11 cellular contexts compared by ENCODE assay signal in the genomic region with DNA sequence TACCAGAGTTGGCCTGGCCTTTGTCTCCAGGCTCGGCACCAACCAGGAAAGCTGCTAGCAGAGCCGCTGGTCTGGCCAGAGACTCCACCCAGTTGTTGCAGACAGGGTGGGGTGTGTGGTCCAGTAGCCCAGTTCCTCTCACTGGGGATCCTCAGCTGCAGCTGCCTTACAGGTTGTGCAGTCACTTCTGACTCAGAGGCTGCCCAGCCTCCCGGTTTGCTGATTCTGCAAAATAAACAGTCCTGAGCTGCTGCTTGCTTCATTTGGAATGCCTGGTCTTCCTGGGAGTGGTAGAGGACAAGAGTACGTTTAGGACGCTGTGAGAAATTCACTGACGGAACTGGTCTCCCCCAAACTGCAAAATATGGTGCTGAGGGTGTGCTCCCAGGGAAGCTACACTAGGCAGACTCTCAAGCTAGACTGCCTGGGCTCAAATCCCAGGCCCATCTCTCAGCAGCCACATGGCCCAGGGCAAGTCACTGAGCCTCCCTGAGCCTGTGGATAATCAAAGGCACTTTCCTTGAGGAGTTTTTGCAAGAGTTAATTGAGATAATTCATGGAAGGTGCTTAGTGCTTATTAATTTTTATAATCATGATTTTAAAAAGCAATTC.
DNase-seq lines count a peak whose midpoint lies in the region; ATAC-seq, FAIRE-seq and TF ChIP-seq lines count a peak whose summit lies in the region.
"Had no signal": no experiment of that assay in that cellular context is flagged by ENCODE, and none has a peak within 500 bp of the region (broad histone marks: within the 10 kb centered on the region; RNA-seq: fewer than 3 reads in every experiment).

No MANE protein-coding gene starts in this region.

- no peaks in the 10 kb centered on the region for H3K27me3 Mint-ChIP-seq in activated CD4-positive, alpha-beta T cell treated with anti-CD3 and anti-CD28 coated beads for 36 hours

- TF ChIP-seq POLR2A in HepG2 (IDR thresholded peaks at IDR 0.05; ENCODE audit: insufficient read depth in 1 of 2, low read depth in 2 of 2, low read length in 2 of 2) (no peak), right lobe of liver (IDR thresholded peaks at IDR 0.05) (no peak)

- TF ChIP-seq CTCF in HepG2 (CRISPR knock-in tag; IDR thresholded peaks at IDR 0.05) (no peak), right lobe of liver (IDR thresholded peaks at IDR 0.05) (no peak), foreskin keratinocyte (conservative IDR thresholded peaks at IDR 0.05) (no peak)

- ATAC-seq in HepG2 (peak; percentile 45), right lobe of liver (no peak), foreskin keratinocyte (peak; percentile 97), HG02885 (IDR thresholded peaks at IDR 0.05; ENCODE audit: poor library complexity, unreplicated experiment) (no peak), GM21381 (IDR thresholded peaks at IDR 0.05; ENCODE audit: unreplicated experiment) (no peak)
- no peak for ATAC-seq in activated CD4-positive, alpha-beta T cell treated with anti-CD3 and anti-CD28 coated beads for 36 hours
- ATAC-seq: activated naive CD4-positive, alpha-beta T cell treated with anti-CD3 and anti-CD28 coated beads, Interleukin-2, amount 50 U/mL, for 72 hours; gastrocnemius medialis; upper lobe of right lung had no signal

- H3K4me3 ChIP-seq in HepG2 (replicated peaks in 1 of 3; ENCODE audit: insufficient read depth in 1 of 3, low read depth in 2 of 3, low read length in 3 of 3) (no peak overlapping the region), right lobe of liver (no peak overlapping the region)
- H3K4me3 ChIP-seq: gastrocnemius medialis, upper lobe of right lung had no signal

- H3K27me3 ChIP-seq in HepG2 (ENCODE audit: control insufficient read depth in 1 of 2, insufficient read depth in 2 of 2, low read length in 2 of 2) (peaks cover 2 to 38% of the 10 kb centered on the region in 2 experiments), right lobe of liver (no peaks in the 10 kb centered on the region), foreskin keratinocyte (no peaks in the 10 kb centered on the region)
- H3K27me3 ChIP-seq: gastrocnemius medialis, upper lobe of right lung had no signal

- no peak overlapping the region for H3K9ac ChIP-seq in HepG2 (ENCODE audit: insufficient read depth, low read depth, low read length)

- no peaks in the 10 kb centered on the region for H3K36me3 Mint-ChIP-seq in activated CD4-positive, alpha-beta T cell treated with anti-CD3 and anti-CD28 coated beads for 36 hours (ENCODE audit: low read depth)
- H3K36me3 Mint-ChIP-seq: activated naive CD4-positive, alpha-beta T cell treated with anti-CD3 and anti-CD28 coated beads, Interleukin-2, amount 50 U/mL, for 72 hours had no signal

- no peak for TF ChIP-seq EP300 in HepG2 (IDR thresholded peaks at IDR 0.05; ENCODE audit: low read depth in 2 of 2, low read length in 2 of 2)
- TF ChIP-seq EP300 in HepG2 (CRISPR knock-in tag; IDR thresholded peaks at IDR 0.05; ENCODE audit: borderline replicate concordance): no peak

- H2AFZ ChIP-seq in HepG2 (ENCODE audit: low read length): no peak overlapping the region

- no peaks in the 10 kb centered on the region for H3K9me3 Mint-ChIP-seq in activated CD4-positive, alpha-beta T cell treated with anti-CD3 and anti-CD28 coated beads for 36 hours (ENCODE audit: low read depth)

- in situ Hi-C loops in HepG2 (cut with HindIII; ENCODE audit: extremely low pct_ligation_motif_present, low pct_unique_long_range_greater_than_20kb): no loop called here

- whole genome bisulfite sequencing in HepG2 (ENCODE audit: low lambda C conversion rate): 2% methylated on average over 6 of the region's 6 CpGs
- 30% methylated on average over 4 of the region's 6 CpGs for WGBS in right lobe of liver (ENCODE audit: insufficient coverage, low coverage, low lambda C conversion rate, missing lambda C conversion rate)

- no peak overlapping the region for H3K27ac Mint-ChIP-seq in activated CD4-positive, alpha-beta T cell treated with anti-CD3 and anti-CD28 coated beads for 36 hours
- H3K27ac Mint-ChIP-seq: activated naive CD4-positive, alpha-beta T cell treated with anti-CD3 and anti-CD28 coated beads, Interleukin-2, amount 50 U/mL, for 72 hours had no signal

- H3K4me2 ChIP-seq in HepG2 (ENCODE audit: low read depth, low read length): no peak overlapping the region

- no peaks in the 10 kb centered on the region for H4K20me1 ChIP-seq in HepG2 (ENCODE audit: insufficient read depth, low read length)

- H3K9me3 ChIP-seq in HepG2 (ENCODE audit: low read length) (no peaks in the 10 kb centered on the region), right lobe of liver (no peaks in the 10 kb centered on the region)
- H3K9me3 ChIP-seq: gastrocnemius medialis, upper lobe of right lung had no signal

- no peak overlapping the region for H3K4me3 Mint-ChIP-seq in activated CD4-positive, alpha-beta T cell treated with anti-CD3 and anti-CD28 coated beads for 36 hours

- CTCF ChIA-PET in HepG2 (lab: Yijun Ruan, JAX; ENCODE audit: low intra/inter-chr PET ratio, low total read pairs): no interaction called here
- CTCF ChIA-PET in activated CD4-positive, alpha-beta T cell treated with anti-CD3 and anti-CD28 coated beads for 36 hours (lab: Charles Lee): no interaction called here

- no peaks in the 10 kb centered on the region for H3K4me1 ChIP-seq in HepG2 (ENCODE audit: insufficient read depth, low read length)
- H3K4me1 ChIP-seq in right lobe of liver: no peaks in the 10 kb centered on the region
- no peaks in the 10 kb centered on the region for H3K4me1 ChIP-seq in foreskin keratinocyte
- H3K4me1 ChIP-seq: gastrocnemius medialis, upper lobe of right lung had no signal

- H3K79me2 ChIP-seq in HepG2 (ENCODE audit: insufficient read depth, low read length): no peaks in the 10 kb centered on the region

- no TSS peak for BruUV-seq in HepG2 (replicated peaks; lab: Mats Ljungman, UMichigan)

- no peaks in the 10 kb centered on the region for H3K4me1 Mint-ChIP-seq in activated CD4-positive, alpha-beta T cell treated with anti-CD3 and anti-CD28 coated beads for 36 hours

- intact Hi-C loops in HepG2 (cut with micrococcal nuclease; ENCODE audit: unreplicated experiment) (no loop called here), right lobe of liver (cut with DNase I) (no loop called here)
- intact Hi-C loops in activated CD4-positive, alpha-beta T cell treated with anti-CD3 and anti-CD28 coated beads for 36 hours (cut with DNase I, micrococcal nuclease): no loop called here

- no peak for TF ChIP-seq RAD21 in HepG2 (CRISPR knock-in tag; IDR thresholded peaks at IDR 0.05)

- no peak for FAIRE-seq in HepG2 (lab: Jason Lieb, UNC)

- DNase-seq in HepG2 (ENCODE audit: low spot score) (no peak), right lobe of liver (no peak), SW480 (ENCODE audit: low spot score) (peak; percentile 64), foreskin keratinocyte (peak; percentile 70 to 84), NCI-H1105 (lab: John Stamatoyannopoulos, UW) (no peak)
- DNase-seq in activated CD4-positive, alpha-beta T cell treated with anti-CD3 and anti-CD28 coated beads for 36 hours: no peak
- DNase-seq: gastrocnemius medialis, upper lobe of right lung had no signal

- POLR2A ChIA-PET in HepG2 (lab: Yijun Ruan, JAX): no interaction called here
- POLR2A ChIA-PET in activated CD4-positive, alpha-beta T cell treated with anti-CD3 and anti-CD28 coated beads for 36 hours (lab: Charles Lee): no interaction called here

- H3K36me3 ChIP-seq in HepG2 (replicated peaks in 1 of 2; ENCODE audit: control insufficient read depth in 1 of 2, insufficient read depth in 2 of 2, low read length in 2 of 2): no peaks in the 10 kb centered on the region
- no peaks in the 10 kb centered on the region for H3K36me3 ChIP-seq in right lobe of liver
- H3K36me3 ChIP-seq: gastrocnemius medialis, upper lobe of right lung had no signal

- H3K27ac ChIP-seq in HepG2 (ENCODE audit: extremely low read length, insufficient read depth, low read length): no peak overlapping the region
- H3K27ac ChIP-seq in right lobe of liver: no peak overlapping the region
- no peak overlapping the region for H3K27ac ChIP-seq in foreskin keratinocyte
- H3K27ac ChIP-seq: gastrocnemius medialis, upper lobe of right lung had no signal

TF ChIP-seq in HepG2, 621 proteins besides CTCF, POLR2A, EP300 and RAD21:
- TF ChIP-seq TBX3 (IDR thresholded peaks at IDR 0.05; ENCODE audit: borderline replicate concordance) (no peak), MAFF (IDR thresholded peaks at IDR 0.05; ENCODE audit: low read depth, low read length) (peak; percentile 95), RFX5 (IDR thresholded peaks at IDR 0.05; ENCODE audit: low read depth, low read length) (0 out of 2 replicates have a peak, but pooled peaks have one; percentile 15), MAFK (conservative IDR thresholded peaks at IDR 0.05 in 1 of 2, IDR thresholded peaks at IDR 0.05 in 1 of 2; ENCODE audit: low read length in 2 of 2) (peak; percentile 97 to 98), MAFG (CRISPR knock-in tag; IDR thresholded peaks at IDR 0.05) (peak; percentile 60)
TF ChIP-seq in HepG2: peak in this region for 4.

Comparison
In these comparisons a context has a peak if more than half of its experiments do, and no peak if none do; other contexts are left out.
1. ATAC-seq: peak in HepG2 (single experiment) and foreskin keratinocyte (single experiment); none in right lobe of liver (0 of 4), HG02885 (single experiment), activated CD4-positive, alpha-beta T cell treated with anti-CD3 and anti-CD28 coated beads for 36 hours (single experiment) and GM21381 (single experiment).
2. DNase-seq: peak in SW480 (single experiment) and foreskin keratinocyte (2 of 2); none in HepG2 (single experiment), right lobe of liver (0 of 3), NCI-H1105 (single experiment) and activated CD4-positive, alpha-beta T cell treated with anti-CD3 and anti-CD28 coated beads for 36 hours (single experiment).